ENCODE assay signal across 9 cellular contexts in the genomic region with DNA sequence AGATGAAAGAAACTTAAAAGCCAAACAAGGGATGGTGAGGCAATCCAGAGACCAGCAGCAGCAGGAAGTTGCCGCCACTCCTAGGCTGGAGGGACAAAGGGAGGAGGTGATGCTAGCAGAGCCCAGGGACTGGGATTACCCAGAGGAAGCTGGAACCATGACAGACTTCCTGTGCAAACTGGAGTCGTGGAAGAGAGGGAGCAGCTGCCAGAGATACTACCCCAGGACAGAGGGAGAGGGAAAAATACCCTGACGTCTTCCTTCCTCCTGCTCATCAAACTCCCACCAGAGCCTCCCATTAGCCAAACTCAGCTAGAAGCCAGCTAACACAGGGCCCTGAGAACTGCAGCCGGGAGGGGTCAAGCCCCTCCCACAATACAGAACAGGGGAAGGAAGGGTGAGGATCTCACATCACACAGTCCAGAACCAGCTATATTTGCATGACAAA.
A peak's percentile ranks its signal among the peaks of the same experiment; 100 is the strongest.
DNase-seq lines count a peak whose midpoint lies in the region; ATAC-seq, FAIRE-seq and TF ChIP-seq lines count a peak whose summit lies in the region.
"Had no signal": no experiment of that assay in that cellular context is flagged by ENCODE, and none has a peak within 500 bp of the region (broad histone marks: within the 10 kb centered on the region; RNA-seq: fewer than 3 reads in every experiment).

No MANE protein-coding gene starts in this region.

- H2AFZ ChIP-seq in SK-N-SH (ENCODE audit: low read depth) (no peak overlapping the region), HepG2 (ENCODE audit: low read length) (peak overlapping the region; percentile 62)

- H3K27me3 ChIP-seq in SK-N-SH (ENCODE audit: insufficient read depth) (no peaks in the 10 kb centered on the region), HepG2 (ENCODE audit: control insufficient read depth in 1 of 2, insufficient read depth in 2 of 2, low read length in 2 of 2) (no peaks in the 10 kb centered on the region)
- H3K27me3 ChIP-seq in effector memory CD4-positive, alpha-beta T cell (replicated peaks; ENCODE audit: control insufficient read depth, insufficient read depth, low read length, poor library complexity, severe bottlenecking): no peaks in the 10 kb centered on the region

- H3F3A ChIP-seq in SK-N-SH (replicated peaks; ENCODE audit: insufficient read depth): peaks cover 8% of the 10 kb centered on the region

- TF ChIP-seq CTCF in SK-N-SH (IDR thresholded peaks at IDR 0.05) (no peak), choroid plexus epithelial cell (conservative IDR thresholded peaks at IDR 0.05; ENCODE audit: low read depth, low read length) (no peak), HepG2 (CRISPR knock-in tag; IDR thresholded peaks at IDR 0.05) (no peak)

- H3K4me2 ChIP-seq in SK-N-SH: no peak overlapping the region
- peak overlapping the region; percentile 72 for H3K4me2 ChIP-seq in HepG2 (ENCODE audit: low read depth, low read length)

- ATAC-seq in SK-N-SH treated with all-trans-retinoic acid at 6 μM for 48 hours: no peak
- peak; percentile 87 for ATAC-seq in HepG2
- ATAC-seq in GM19467 (IDR thresholded peaks at IDR 0.05; ENCODE audit: unreplicated experiment): no peak
- ATAC-seq: effector memory CD8-positive, alpha-beta T cell had no signal

- no peaks in the 10 kb centered on the region for H3K9me3 ChIP-seq in SK-N-SH
- H3K9me3 ChIP-seq in HepG2 (ENCODE audit: low read length): no peaks in the 10 kb centered on the region
- no peaks in the 10 kb centered on the region for H3K9me3 ChIP-seq in effector memory CD4-positive, alpha-beta T cell (ENCODE audit: control insufficient read depth, low read length)

- no peak for TF ChIP-seq RAD21 in SK-N-SH (IDR thresholded peaks at IDR 0.05; ENCODE audit: low read length)
- no peak for TF ChIP-seq RAD21 in HepG2 (CRISPR knock-in tag; IDR thresholded peaks at IDR 0.05)

- FAIRE-seq in HepG2 (lab: Jason Lieb, UNC): no peak

- no peak for TF ChIP-seq POLR2A in HepG2 (IDR thresholded peaks at IDR 0.05; ENCODE audit: insufficient read depth in 1 of 2, low read depth in 2 of 2, low read length in 2 of 2)

- 41% methylated on average over 4 of the region's 4 CpGs for WGBS in SK-N-SH (ENCODE audit: low lambda C conversion rate)
- 0% methylated on average over 4 of the region's 4 CpGs for WGBS in HepG2 (ENCODE audit: low lambda C conversion rate)

- in situ Hi-C loops in HepG2 (cut with HindIII; ENCODE audit: extremely low pct_ligation_motif_present, low pct_unique_long_range_greater_than_20kb): no loop called here

- CTCF ChIA-PET in SK-N-SH (lab: Yijun Ruan, JAX) (no interaction called here), HepG2 (lab: Yijun Ruan, JAX; ENCODE audit: low intra/inter-chr PET ratio, low total read pairs) (no interaction called here)

- H3K36me3 ChIP-seq in SK-N-SH (replicated peaks in 1 of 2; ENCODE audit: control insufficient read depth in 1 of 2, insufficient read depth in 2 of 2, low read length in 1 of 2) (no peaks in the 10 kb centered on the region), HepG2 (replicated peaks in 1 of 2; ENCODE audit: control insufficient read depth in 1 of 2, insufficient read depth in 2 of 2, low read length in 2 of 2) (no peaks in the 10 kb centered on the region)
- no peaks in the 10 kb centered on the region for H3K36me3 ChIP-seq in effector memory CD4-positive, alpha-beta T cell (ENCODE audit: control insufficient read depth, insufficient read depth, low read length)

- peaks cover 10 to 24% of the 10 kb centered on the region in 2 experiments; a peak in 3 of 4 replicates for H3K4me1 ChIP-seq in SK-N-SH (ENCODE audit: control insufficient read depth in 1 of 2, insufficient read depth in 2 of 2, low read depth in 1 of 2, low read length in 1 of 2)
- H3K4me1 ChIP-seq in HepG2 (ENCODE audit: insufficient read depth, low read length): peaks cover 61% of the 10 kb centered on the region
- H3K4me1 ChIP-seq in effector memory CD4-positive, alpha-beta T cell (ENCODE audit: control insufficient read depth, insufficient read depth, low read length, poor library complexity, severe bottlenecking): no peaks in the 10 kb centered on the region

- POLR2A ChIA-PET in SK-N-SH (lab: Yijun Ruan, JAX) (no interaction called here), HepG2 (lab: Yijun Ruan, JAX) (no interaction called here)

- no peak overlapping the region for H3K27ac ChIP-seq in SK-N-SH (ENCODE audit: low read depth in 2 of 2, low read length in 1 of 2)
- no peak overlapping the region for H3K27ac ChIP-seq in HepG2 (ENCODE audit: extremely low read length, insufficient read depth, low read length)
- no peak overlapping the region for H3K27ac ChIP-seq in effector memory CD4-positive, alpha-beta T cell (ENCODE audit: insufficient read depth, low read length, poor library complexity, severe bottlenecking)
- no peak overlapping the region for H3K27ac ChIP-seq in caudate nucleus (ENCODE audit: low read depth, low read length)

- no peak overlapping the region for H3K9ac ChIP-seq in SK-N-SH
- no peak overlapping the region for H3K9ac ChIP-seq in HepG2 (ENCODE audit: insufficient read depth, low read depth, low read length)

- DNase-seq in SK-N-SH (peak; percentile 29), choroid plexus epithelial cell (ENCODE audit: low read depth) (peak; percentile 11), HepG2 (ENCODE audit: low spot score) (peak; percentile 18), caudate nucleus (lab: John Stamatoyannopoulos, UW) (no peak), NCI-H1436 (lab: John Stamatoyannopoulos, UW) (no peak)
- no peak for DNase-seq in effector memory CD4-positive, alpha-beta T cell
- DNase-seq: effector memory CD8-positive, alpha-beta T cell had no signal

- no peaks in the 10 kb centered on the region for H3K9me2 ChIP-seq in SK-N-SH

- H3K79me2 ChIP-seq in SK-N-SH (ENCODE audit: insufficient read depth) (no peaks in the 10 kb centered on the region), HepG2 (ENCODE audit: insufficient read depth, low read length) (no peaks in the 10 kb centered on the region)

- no peaks in the 10 kb centered on the region for H4K20me1 ChIP-seq in SK-N-SH (ENCODE audit: insufficient read depth)
- H4K20me1 ChIP-seq in HepG2 (ENCODE audit: insufficient read depth, low read length): no peaks in the 10 kb centered on the region

- TF ChIP-seq EP300 in SK-N-SH (IDR thresholded peaks at IDR 0.05; ENCODE audit: borderline replicate concordance in 1 of 2, low read depth in 1 of 2, low read length in 1 of 2): no peak
- TF ChIP-seq EP300 in HepG2 (IDR thresholded peaks at IDR 0.05; ENCODE audit: low read depth in 2 of 2, low read length in 2 of 2): no peak
- TF ChIP-seq EP300 in HepG2 (CRISPR knock-in tag; IDR thresholded peaks at IDR 0.05; ENCODE audit: borderline replicate concordance): no peak

- BruUV-seq in HepG2 (replicated peaks; lab: Mats Ljungman, UMichigan): no TSS peak

- no peak overlapping the region for H3K4me3 ChIP-seq in SK-N-SH (ENCODE audit: low read depth in 2 of 2, low read length in 1 of 2)
- no peak overlapping the region for H3K4me3 ChIP-seq in choroid plexus epithelial cell (ENCODE audit: low read depth, low read length)
- peak overlapping the region in 1 of 3 experiments; percentile 40; a peak in 3 of 6 replicates for H3K4me3 ChIP-seq in HepG2 (replicated peaks in 1 of 3; ENCODE audit: insufficient read depth in 1 of 3, low read depth in 2 of 3, low read length in 3 of 3)
- H3K4me3 ChIP-seq in effector memory CD4-positive, alpha-beta T cell (ENCODE audit: insufficient read depth, low read depth, low read length, poor library complexity, severe bottlenecking): no peak overlapping the region

- intact Hi-C loops in HepG2 (cut with micrococcal nuclease; ENCODE audit: unreplicated experiment): no loop called here

TF ChIP-seq in SK-N-SH treated with all-trans-retinoic acid at 6 μM for 48 hours, 23 proteins besides CTCF, POLR2A, EP300 and RAD21 (continues in another document):
- TF ChIP-seq ZNF8 (CRISPR knock-in tag; IDR thresholded peaks at IDR 0.05) (no peak), CSDC2 (CRISPR knock-in tag; IDR thresholded peaks at IDR 0.05) (no peak), OSR1 (CRISPR knock-in tag; IDR thresholded peaks at IDR 0.05) (no peak), SNAI2 (CRISPR knock-in tag; IDR thresholded peaks at IDR 0.05) (no peak), ESRRG (CRISPR knock-in tag; IDR thresholded peaks at IDR 0.05) (no peak), RARB (CRISPR knock-in tag; IDR thresholded peaks at IDR 0.05) (no peak)
- TF ChIP-seq, protein P1, sequence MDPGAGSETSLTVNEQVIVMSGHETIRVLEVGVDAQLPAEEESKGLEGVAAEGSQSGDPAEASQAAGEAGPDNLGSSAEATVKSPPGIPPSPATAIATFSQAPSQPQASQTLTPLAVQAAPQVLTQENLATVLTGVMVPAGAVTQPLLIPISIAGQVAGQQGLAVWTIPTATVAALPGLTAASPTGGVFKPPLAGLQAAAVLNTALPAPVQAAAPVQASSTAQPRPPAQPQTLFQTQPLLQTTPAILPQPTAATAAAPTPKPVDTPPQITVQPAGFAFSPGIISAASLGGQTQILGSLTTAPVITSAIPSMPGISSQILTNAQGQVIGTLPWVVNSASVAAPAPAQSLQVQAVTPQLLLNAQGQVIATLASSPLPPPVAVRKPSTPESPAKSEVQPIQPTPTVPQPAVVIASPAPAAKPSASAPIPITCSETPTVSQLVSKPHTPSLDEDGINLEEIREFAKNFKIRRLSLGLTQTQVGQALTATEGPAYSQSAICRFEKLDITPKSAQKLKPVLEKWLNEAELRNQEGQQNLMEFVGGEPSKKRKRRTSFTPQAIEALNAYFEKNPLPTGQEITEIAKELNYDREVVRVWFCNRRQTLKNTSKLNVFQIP (CRISPR knock-in tag; IDR thresholded peaks at IDR 0.05; ENCODE audit: borderline replicate concordance, low read depth): no peak

TF ChIP-seq in HepG2, 621 proteins besides CTCF, POLR2A, EP300 and RAD21 (continues in another document):
- TF ChIP-seq, protein P2, sequence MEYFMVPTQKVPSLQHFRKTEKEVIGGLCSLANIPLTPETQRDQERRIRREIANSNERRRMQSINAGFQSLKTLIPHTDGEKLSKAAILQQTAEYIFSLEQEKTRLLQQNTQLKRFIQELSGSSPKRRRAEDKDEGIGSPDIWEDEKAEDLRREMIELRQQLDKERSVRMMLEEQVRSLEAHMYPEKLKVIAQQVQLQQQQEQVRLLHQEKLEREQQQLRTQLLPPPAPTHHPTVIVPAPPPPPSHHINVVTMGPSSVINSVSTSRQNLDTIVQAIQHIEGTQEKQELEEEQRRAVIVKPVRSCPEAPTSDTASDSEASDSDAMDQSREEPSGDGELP (IDR thresholded peaks at IDR 0.05; ENCODE audit: borderline replicate concordance, low read depth): no peak
- TF ChIP-seq ZNF839 (CRISPR knock-in tag; IDR thresholded peaks at IDR 0.05; ENCODE audit: borderline replicate concordance) (no peak), ZNF879 (CRISPR knock-in tag; IDR thresholded peaks at IDR 0.05) (no peak), ZSCAN9 (CRISPR knock-in tag; IDR thresholded peaks at IDR 0.05; ENCODE audit: borderline replicate concordance) (no peak), ZBTB7A (CRISPR knock-in tag; IDR thresholded peaks at IDR 0.05) (no peak), MYC (CRISPR knock-in tag; IDR thresholded peaks at IDR 0.05; ENCODE audit: borderline replicate concordance) (no peak), NFYC (CRISPR knock-in tag; IDR thresholded peaks at IDR 0.05) (no peak), ZNF83 (CRISPR knock-in tag; IDR thresholded peaks at IDR 0.05; ENCODE audit: borderline replicate concordance) (no peak), ZNF256 (CRISPR knock-in tag; conservative IDR thresholded peaks at IDR 0.05) (no peak)

Comparison
In these comparisons a context has a peak if more than half of its experiments do, and no peak if none do; other contexts are left out.
1. DNase-seq: peak in SK-N-SH (single experiment), choroid plexus epithelial cell (single experiment) and HepG2 (single experiment); none in effector memory CD4-positive, alpha-beta T cell (0 of 3), caudate nucleus (0 of 61) and NCI-H1436 (single experiment).